26 cellular contexts compared by ENCODE assay signal in genomic region chr3:185508330-185508729, GRCh38. TPM values are rescaled to one million over a fixed set of nuclear protein-coding genes. Genes with fewer than 3 reads are reported as not detected.
A peak's percentile ranks its signal among the peaks of the same experiment; 100 is the strongest.
DNase-seq lines count a peak whose midpoint lies in the region; ATAC-seq, FAIRE-seq and TF ChIP-seq lines count a peak whose summit lies in the region.
"Had no signal": no experiment of that assay in that cellular context is flagged by ENCODE, and none has a peak within 500 bp of the region (broad histone marks: within the 10 kb centered on the region; RNA-seq: fewer than 3 reads in every experiment).

No MANE protein-coding gene starts in this region.

- POLR2A ChIA-PET in K562 (lab: Yijun Ruan, JAX) (interaction anchor here (0.6 to 1.6 kb wide), 3 partner anchors 9 to 20 kb away, joined by 3 to 7 read pairs (median 3); partner anchors contain the start of gene TMEM41A), PC-3 (lab: Charles Lee; ENCODE audit: unreplicated experiment) (no interaction called here)

- no peaks in the 10 kb centered on the region for H3K27me3 ChIP-seq in K562 (ENCODE audit: control insufficient read depth in 2 of 2, insufficient read depth in 2 of 2, low read length in 2 of 2)
- H3K27me3 ChIP-seq in adrenal gland, result no peaks in the 10 kb centered on the region
- H3K27me3 ChIP-seq in PC-3 (ENCODE audit: low read length), result no peaks in the 10 kb centered on the region

- H3K36me3 ChIP-seq in K562 (ENCODE audit: control insufficient read depth, insufficient read depth, low read length) (no peaks in the 10 kb centered on the region), adrenal gland (replicated peaks in 1 of 2) (no peaks in the 10 kb centered on the region), PC-3 (ENCODE audit: low read depth, low read length) (no peaks in the 10 kb centered on the region)

- no peaks in the 10 kb centered on the region for H3F3A ChIP-seq in PC-3 (ENCODE audit: low read length, unreplicated experiment)

- intact Hi-C loops in Right ventricle myocardium superior (cut with DNase I) (no loop called here), cardiac septum (cut with DNase I) (no loop called here), K562 (cut with micrococcal nuclease) (no loop called here), left ventricle myocardium superior (cut with micrococcal nuclease) (no loop called here), adrenal gland (cut with DNase I) (loop anchor here in 1 of 2 donors (10.0 kb wide), 1 partner anchor 46 kb away; the partner anchor contains the start of gene LIPH), PC-3 (cut with micrococcal nuclease) (no loop called here)

- WGBS in K562 (ENCODE audit: insufficient coverage, low coverage, missing lambda C conversion rate), result 75% methylated on average over 14 of the region's 17 CpGs
- WGBS in adrenal gland, 4 donors, result 54 to 68% (median 59%) methylated on average over 17 of the region's 17 CpGs

- no peaks in the 10 kb centered on the region for H3K9me2 ChIP-seq in PC-3 (replicated peaks; ENCODE audit: low read length)
- H3K9me2 ChIP-seq: SK-N-SH had no signal

- no peak overlapping the region for H3K4me3 ChIP-seq in K562
- no peak overlapping the region for H3K4me3 ChIP-seq in adrenal gland
- H3K4me3 ChIP-seq in PC-3 (ENCODE audit: low read length), result no peak overlapping the region

- TF ChIP-seq EP300 in K562 (IDR thresholded peaks at IDR 0.05; ENCODE audit: low read length), result no peak

- H3K9ac ChIP-seq in K562 (ENCODE audit: insufficient read depth in 1 of 2, low read depth in 2 of 2, low read length in 2 of 2) (no peak overlapping the region; a peak in 1 of 4 replicates), PC-3 (ENCODE audit: low read length) (no peak overlapping the region)
- H3K9ac ChIP-seq: SK-N-SH had no signal

- FAIRE-seq in K562 (lab: Jason Lieb, UNC), result no peak
- FAIRE-seq: G401.6, GM18507, H1, HTR-8/SVneo, RCC 7860 had no signal

- no peaks in the 10 kb centered on the region for H3K79me2 ChIP-seq in K562 (ENCODE audit: control insufficient read depth, insufficient read depth, low read length)
- no peaks in the 10 kb centered on the region for H3K79me2 ChIP-seq in PC-3 (ENCODE audit: low read length)

- BruUV-seq in K562 (replicated peaks; lab: Mats Ljungman, UMichigan) (no TSS peak), PC-3 (replicated peaks; lab: Mats Ljungman, UMichigan) (no TSS peak)

- DNase-seq in Right ventricle myocardium superior (no peak), cardiac septum (ENCODE audit: low spot score) (no peak), K562 (ENCODE audit: extremely low read depth in 1 of 4, low spot score in 3 of 4) (no peak), left ventricle myocardium superior (peak; percentile 46), adrenal gland (no peak), AG08396 (ENCODE audit: low spot score) (no peak), PC-3 (no peak)
- DNase-seq: 8988T; AML-193; CD8-positive, alpha-beta T cell; DMS153; IMR-90; NCI-H1105; NCI-H146; NCI-H2029; NCI-H345; NCI-H524; NCI-H774; NK-92 treated with Interleukin-12 subunit alpha and Interleukin-12 subunit beta, amount 100 ng/mL, for 24 hours; SK-N-SH had no signal

- TF ChIP-seq CTCF in K562 (IDR thresholded peaks at IDR 0.05 in 2 of 3, conservative IDR thresholded peaks at IDR 0.05 in 1 of 3; ENCODE audit: insufficient read depth in 2 of 3, low read depth in 1 of 3, low read length in 3 of 3) (no peak), adrenal gland (IDR thresholded peaks at IDR 0.05) (no peak), PC-3 (conservative IDR thresholded peaks at IDR 0.05; ENCODE audit: low read depth, low read length) (no peak)

- ATAC-seq in Right ventricle myocardium superior (ENCODE audit: poor library complexity), result peak; percentile 82
- ATAC-seq in K562, result no peak; the same call in 1 of the 3 replicates
- ATAC-seq in left ventricle myocardium superior, result peak; percentile 76
- ATAC-seq in PC-3, result no peak
- no peak for ATAC-seq in HG02571 (IDR thresholded peaks at IDR 0.05; ENCODE audit: unreplicated experiment)
- ATAC-seq: CD8-positive, alpha-beta T cell had no signal

- H3K9me3 ChIP-seq in K562 (replicated peaks; ENCODE audit: control insufficient read depth, insufficient read depth, low read depth, low read length), result no peaks in the 10 kb centered on the region
- no peaks in the 10 kb centered on the region for H3K9me3 ChIP-seq in adrenal gland (replicated peaks in 1 of 3)
- H3K9me3 ChIP-seq in PC-3 (ENCODE audit: low read length), result no peaks in the 10 kb centered on the region
- H3K9me3 ChIP-seq: SK-N-SH had no signal

- in situ Hi-C loops in K562 (cut with MboI), result no loop called here

- TF ChIP-seq RAD21 in K562 (CRISPR knock-in tag; conservative IDR thresholded peaks at IDR 0.05 in 1 of 2, IDR thresholded peaks at IDR 0.05 in 1 of 2), result no peak

- TF ChIP-seq POLR2A in K562 (conservative IDR thresholded peaks at IDR 0.05) (no peak), adrenal gland (IDR thresholded peaks at IDR 0.05) (no peak)

- CTCF ChIA-PET in K562 (lab: Yijun Ruan, JAX; ENCODE audit: low intra/inter-chr PET ratio) (no interaction called here), PC-3 (lab: Charles Lee) (no interaction called here)

- peak overlapping the region; percentile 81 for H2AFZ ChIP-seq in K562 (ENCODE audit: low read depth, low read length)
- no peak overlapping the region for H2AFZ ChIP-seq in PC-3 (ENCODE audit: low read length)

- H3K4me1 ChIP-seq in K562 (replicated peaks in 1 of 2; ENCODE audit: control insufficient read depth in 2 of 2, insufficient read depth in 2 of 2, low read length in 2 of 2) (peaks cover 11 to 14% of the 10 kb centered on the region in 2 experiments), adrenal gland (replicated peaks in 1 of 2) (peaks cover under 1 to 1% of the 10 kb centered on the region in 2 donors), PC-3 (ENCODE audit: insufficient read depth, low read length) (peaks cover 5% of the 10 kb centered on the region)

- H3K27ac ChIP-seq in K562 (ENCODE audit: extremely low read depth, low read depth, low read length) (no peak overlapping the region), adrenal gland (no peak overlapping the region), PC-3 (ENCODE audit: low read length) (no peak overlapping the region)

- H4K20me1 ChIP-seq in K562 (replicated peaks; ENCODE audit: control insufficient read depth, insufficient read depth, low read length) (no peaks in the 10 kb centered on the region), PC-3 (ENCODE audit: low read length) (no peaks in the 10 kb centered on the region)

- no peaks in the 10 kb centered on the region for H3K9me1 ChIP-seq in K562 (ENCODE audit: control insufficient read depth, insufficient read depth, low read length)

- H3K4me2 ChIP-seq in K562 (ENCODE audit: insufficient read depth, low read length), result no peak overlapping the region
- H3K4me2 ChIP-seq in PC-3 (ENCODE audit: low read length), result no peak overlapping the region
- H3K4me2 ChIP-seq: SK-N-SH had no signal

RNA-seq across cellular contexts. Expression of gene TMEM41A, which starts 9.5 kb away (rescaled TPM):
- total RNA-seq in Right ventricle myocardium superior, result 9.2 TPM
- 8.0 TPM for total RNA-seq in cardiac septum
- 137 and 152 TPM in 2 replicates for total RNA-seq in K562 (2011; cell fraction: chromatin; rRNA removed; ENCODE audit: low replicate concordance)
- 103 and 106 TPM in 2 replicates for total RNA-seq in K562 (2011; cell fraction: nucleolus; rRNA removed)
- 145 and 197 TPM in 2 replicates for total RNA-seq in K562 (2011; cell fraction: nucleoplasm; rRNA removed)
- total RNA-seq in K562 (2014; rRNA removed), result 22.5 and 27.6 TPM in 2 replicates
- total RNA-seq in K562 (2014; rRNA removed; fragmentation: Illumina TruSeq; extraction: Trizol), result 31.5 and 34.0 TPM in 2 replicates
- 30.1 and 30.7 TPM in 2 replicates for total RNA-seq in K562 (2015; rRNA removed; fragmentation: Illumina TruSeq; extraction: Trizol)
- total RNA-seq in K562 (2021), result 32.3 and 33.8 TPM in 2 replicates
- 59.3 and 65.9 TPM in 2 replicates for polyA plus RNA-seq in K562 (2011; rRNA removed)
- polyA plus RNA-seq in K562 (2011; cell fraction: cytosol; rRNA removed), result 63.8 and 82.9 TPM in 2 replicates
- polyA plus RNA-seq in K562 (2011; cell fraction: nucleus; rRNA removed), result 41.1 and 62.8 TPM in 2 replicates
- polyA plus RNA-seq in K562 (2012), result 28.5 and 32.6 TPM in 2 replicates
- polyA plus RNA-seq in K562 (2014; fragmentation: Illumina TruSeq; extraction: Trizol), result 36.3 and 39.9 TPM in 2 replicates
- 10 to 100 TPM; 23.1 to 30.6 TPM for polyA plus RNA-seq in K562 (2014; fragmentation: Nextera tagmentation; extraction: Ambion mirVana)
- 36.2 and 39.6 TPM in 2 replicates for polyA plus RNA-seq in K562 (2014; rRNA removed)
- polyA minus RNA-seq in K562 (2011; rRNA and poly(A)+ RNA removed), result 80.5 and 81.1 TPM in 2 replicates
- 21.2 and 29.0 TPM in 2 replicates for polyA minus RNA-seq in K562 (2011; cell fraction: cytosol; rRNA and poly(A)+ RNA removed)
- polyA minus RNA-seq in K562 (2011; cell fraction: nucleus; rRNA and poly(A)+ RNA removed), result 27.1 and 43.7 TPM in 2 replicates
- 9.2 TPM for total RNA-seq in left ventricle myocardium superior
- total RNA-seq in adrenal gland, result 10 to 100 TPM; 15.8 to 80.3 (median 33.4) TPM
- 10 to 100 TPM; 19.9 to 56.8 (median 25.0) TPM for polyA plus RNA-seq in adrenal gland
- 25.3 and 28.5 TPM in 2 replicates for total RNA-seq in PC-3 (2014; rRNA removed)

RNA-seq across cellular contexts. Expression of gene LIPH, which starts 44.1 kb away (rescaled TPM):
- total RNA-seq in Right ventricle myocardium superior, result 0.43 TPM
- total RNA-seq in cardiac septum, result 0.51 TPM
- 2.5 and 5.5 TPM in 2 replicates for total RNA-seq in K562 (2011; cell fraction: chromatin; rRNA removed; ENCODE audit: low replicate concordance)
- total RNA-seq in K562 (2011; cell fraction: nucleolus; rRNA removed), result 2.2 and 3.7 TPM in 2 replicates
- 3.2 and 3.4 TPM in 2 replicates for total RNA-seq in K562 (2011; cell fraction: nucleoplasm; rRNA removed)
- total RNA-seq in K562 (2014; rRNA removed), result 0.73 and 1.3 TPM in 2 replicates
- 0.86 and 1.3 TPM in 2 replicates for total RNA-seq in K562 (2014; rRNA removed; fragmentation: Illumina TruSeq; extraction: Trizol)
- 0.60 and 1.5 TPM in 2 replicates for total RNA-seq in K562 (2015; rRNA removed; fragmentation: Illumina TruSeq; extraction: Trizol)
- 1.3 TPM in 2 replicates for total RNA-seq in K562 (2021)
- 1.4 and 1.7 TPM in 2 replicates for polyA plus RNA-seq in K562 (2011; rRNA removed)
- polyA plus RNA-seq in K562 (2011; cell fraction: cytosol; rRNA removed), result 0.63 and 0.71 TPM in 2 replicates
- 0.49 and 0.51 TPM in 2 replicates for polyA plus RNA-seq in K562 (2011; cell fraction: nucleus; rRNA removed)
- polyA plus RNA-seq in K562 (2012), result 0.70 and 1.6 TPM in 2 replicates
- polyA plus RNA-seq in K562 (2014; fragmentation: Illumina TruSeq; extraction: Trizol), result 1.2 and 1.3 TPM in 2 replicates
- 1 to 10 TPM in 1 of 2 experiments, under 1 TPM in 1; 0.80 to 1.8 TPM for polyA plus RNA-seq in K562 (2014; fragmentation: Nextera tagmentation; extraction: Ambion mirVana)
- polyA plus RNA-seq in K562 (2014; rRNA removed), result 0.46 and 1.2 TPM in 2 replicates
- polyA minus RNA-seq in K562 (2011; rRNA and poly(A)+ RNA removed), result 1.4 and 2.4 TPM in 2 replicates
- 0.95 and 5.0 TPM in 2 replicates for polyA minus RNA-seq in K562 (2011; cell fraction: cytosol; rRNA and poly(A)+ RNA removed)
- polyA minus RNA-seq in K562 (2011; cell fraction: nucleus; rRNA and poly(A)+ RNA removed), result 0.27 and 0.44 TPM in 2 replicates
- total RNA-seq in left ventricle myocardium superior, result 0.10 TPM
- 1 to 10 TPM in 3 of 8 donors, under 1 TPM in 4, not detected in 1; 0.32 to 2.9 (median 0.90) TPM for total RNA-seq in adrenal gland
- 1 to 10 TPM in 1 of 3 donors, under 1 TPM in 2; 0.07 to 1.0 (median 0.40) TPM for polyA plus RNA-seq in adrenal gland
- total RNA-seq in PC-3 (2014; rRNA removed), result 0.35 and 1.0 TPM in 2 replicates
- total RNA-seq: CD8-positive, alpha-beta T cell; H1 had no signal
- polyA plus RNA-seq: SK-N-SH had no signal

Comparison
In these comparisons a context has a peak if more than half of its experiments do, and no peak if none do; other contexts are left out.
1. ATAC-seq: peak in Right ventricle myocardium superior (single experiment) and left ventricle myocardium superior (single experiment); none in K562 (single experiment), PC-3 (single experiment) and HG02571 (single experiment).